In genomic region chr19:33521480-33522370, GRCh38 we compare ENCODE assay signal across 8 cellular contexts. TPM values are rescaled to one million over a fixed set of nuclear protein-coding genes. Genes with fewer than 3 reads are reported as not detected.
DNase-seq lines count a peak whose midpoint lies in the region; ATAC-seq and TF ChIP-seq lines count a peak whose summit lies in the region.

Gene PEPD, minus strand, starts transcription at chr19:33521791. Its CDS starts 31 bp downstream, at chr19:33521760.

- 6 to 10% methylated on average over 27 to 52 of the region's 69 CpGs for WGBS in lower leg skin, 2 donors

- DNase-seq in BJ (ENCODE audit: low read depth) (peak; percentile 27), GM19240 (ENCODE audit: insufficient read length, low spot score) (peak; percentile 99), NCI-H69 (lab: John Stamatoyannopoulos, UW) (peak; percentile 93), dorsolateral prefrontal cortex (peak; percentile 84 to 95 (median 91)), lower leg skin (ENCODE audit: low spot score in 2 of 2) (peak; percentile 87 to 97)
- DNase-seq in activated CD4-positive, alpha-beta T cell treated with anti-CD3 and anti-CD28 coated beads, Interleukin-2, amount 50 U/mL, for 48 hours, result peak; percentile 87
- DNase-seq in stimulated activated CD4-positive, alpha-beta T cell treated with anti-CD3 and anti-CD28 coated beads, Interleukin-4, amount 100 ng/mL, for 4 hours, result peak; percentile 82 to 89

- CTCF ChIA-PET in BJ (lab: Yijun Ruan, JAX), result interaction anchor here (0.6 to 2.6 kb wide), 5 partner anchors 14 to 249 kb away, joined by 3 to 8 read pairs (median 4); no protein-coding TSS in a partner anchor

- H3K36me3 ChIP-seq in BJ (ENCODE audit: control insufficient read depth, insufficient read depth, low read length), result no peaks in the 10 kb centered on the region

- peak within 1 kb of the TSS; percentile 96 for H3K4me3 ChIP-seq in BJ (ENCODE audit: low read depth, low read length)
- H3K4me3 ChIP-seq in dorsolateral prefrontal cortex, result peak within 1 kb of the TSS; percentile 57 to 100 (median 93)
- peak within 1 kb of the TSS; percentile 89 for H3K4me3 ChIP-seq in lower leg skin (ENCODE audit: low read depth, poor library complexity, severe bottlenecking)

- peak within 1 kb of the TSS in 43 of 59 donors; percentile 9 to 85 (median 59) for H3K27ac ChIP-seq in dorsolateral prefrontal cortex

- ATAC-seq in HG03460 (IDR thresholded peaks at IDR 0.05; ENCODE audit: unreplicated experiment), result peak; percentile 83

- H3K27me3 ChIP-seq in BJ (ENCODE audit: control insufficient read depth, insufficient read depth, low read length) (peaks cover 2% of the 10 kb centered on the region; the same call in 1 of the 2 replicates), dorsolateral prefrontal cortex (no peaks in the 10 kb centered on the region)

- no peak for TF ChIP-seq POLR2A in lower leg skin (IDR thresholded peaks at IDR 0.05)

- no peak for TF ChIP-seq CTCF in BJ (IDR thresholded peaks at IDR 0.05; ENCODE audit: insufficient read depth, low read depth, low read length)
- TF ChIP-seq CTCF in dorsolateral prefrontal cortex (IDR thresholded peaks at IDR 0.05 in 54 of 56, conservative IDR thresholded peaks at IDR 0.05 in 2 of 56; ENCODE audit: low read depth in 1 of 56, partially characterized antibody in 56 of 56), result peak in 18 of 56 donors; percentile 6 to 49 (median 14)
- no peak for TF ChIP-seq CTCF in lower leg skin (IDR thresholded peaks at IDR 0.05)

- intact Hi-C loops in dorsolateral prefrontal cortex (cut with DNase I) (loop anchor here in 1 of 2 donors (5.0 kb wide), 1 partner anchor 84 kb away; no protein-coding TSS in a partner anchor), lower leg skin (cut with DNase I; ENCODE audit: low total_unique reads) (no loop called here)

- POLR2A ChIA-PET in BJ (lab: Charles Lee), result interaction anchor here (0.6 kb wide), 1 partner anchor 11 kb away, joined by 19 read pairs; no protein-coding TSS in a partner anchor

RNA-seq across cellular contexts. Expression of gene PEPD, which starts in this region (rescaled TPM):
- polyA plus RNA-seq in BJ (2011; rRNA removed), result 69.8 and 97.6 TPM in 2 replicates
- 45.3 and 67.5 TPM in 2 replicates for polyA minus RNA-seq in BJ (2011; rRNA and poly(A)+ RNA removed)
- total RNA-seq in dorsolateral prefrontal cortex (10 to 100 TPM; 35.5 to 84.7 (median 59.0) TPM), lower leg skin (10 to 100 TPM; 58.9 to 81.0 (median 70.7) TPM)

Comparison
In these comparisons a context has a peak if more than half of its experiments do, and no peak if none do; other contexts are left out.
1. Peak in every context shown above with its lines: DNase-seq, ATAC-seq, H3K4me3 ChIP-seq and H3K27ac ChIP-seq.
2. DNase-seq: peak in every context shown above with its lines; median percentile 99 in GM19240; 93 in NCI-H69; 92 in lower leg skin; 91 in dorsolateral prefrontal cortex; 87 in activated CD4-positive, alpha-beta T cell treated with anti-CD3 and anti-CD28 coated beads, Interleukin-2, amount 50 U/mL, for 48 hours; 86 in stimulated activated CD4-positive, alpha-beta T cell treated with anti-CD3 and anti-CD28 coated beads, Interleukin-4, amount 100 ng/mL, for 4 hours; 27 in BJ.